Comparison of ENCODE assay signal across 12 cellular contexts in the genomic region with DNA sequence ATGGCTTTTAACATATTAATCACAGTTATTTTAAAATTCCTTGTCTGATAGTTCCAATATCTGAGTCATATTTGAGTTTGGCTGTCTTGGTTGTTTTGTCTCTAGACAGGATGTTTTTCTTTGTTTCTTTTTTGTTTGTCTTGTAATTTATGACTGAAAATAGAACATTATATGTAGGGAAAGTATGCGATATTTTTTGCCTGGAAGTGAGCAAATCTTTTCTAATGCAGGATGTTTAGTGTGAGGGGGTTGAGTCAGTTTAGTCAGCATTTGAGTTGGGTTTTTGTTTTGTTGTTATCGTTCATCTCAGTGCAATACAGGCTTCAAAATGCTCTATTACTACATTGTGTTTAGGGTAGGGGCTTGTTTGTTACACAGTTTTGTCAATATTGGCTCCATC.
"Had no signal": no experiment of that assay in that cellular context is flagged by ENCODE, and none has a peak within 500 bp of the region (broad histone marks: within the 10 kb centered on the region; RNA-seq: fewer than 3 reads in every experiment).

No MANE protein-coding gene starts in this region.

- H3K9me3 Mint-ChIP-seq: T-cell had no signal

- H3K4me1 ChIP-seq: gastroesophageal sphincter, pancreas had no signal

- H3K36me3 ChIP-seq: gastroesophageal sphincter, pancreas had no signal

- H3K9me3 ChIP-seq: gastroesophageal sphincter, pancreas had no signal

- H3K4me3 Mint-ChIP-seq: neural crest cell, T-cell had no signal

- H3K27ac Mint-ChIP-seq: T-cell had no signal

- H3K4me1 Mint-ChIP-seq: neural crest cell, T-cell had no signal

- H3K4me3 ChIP-seq: gastroesophageal sphincter, pancreas had no signal

- H3K27me3 ChIP-seq: gastroesophageal sphincter, pancreas had no signal

- DNase-seq: activated CD4-positive, alpha-beta T cell treated with anti-CD3 and anti-CD28 coated beads, Interleukin-2, amount 50 U/mL, for 1 hour; activated CD8-positive, alpha-beta memory T cell treated with anti-CD3 and anti-CD28 coated beads for 24 hours; activated naive CD4-positive, alpha-beta T cell treated with Interleukin-2 at 50 U/mL for 16 hours; anterior cingulate cortex; pancreas; stimulated activated CD4-positive, alpha-beta T cell treated with anti-CD3 and anti-CD28 coated beads, Interleukin-12 subunit alpha, Interleukin-12 subunit beta, amount 100 ng/mL, for 4 hours; stimulated activated CD4-positive, alpha-beta T cell treated with anti-CD3 and anti-CD28 coated beads, Interleukin-2, amount 100 ng/mL, for 24 hours; T-cell had no signal

- FAIRE-seq: colon, islet of Langerhans, pancreas had no signal

- H3K27ac ChIP-seq: gastroesophageal sphincter, pancreas had no signal

- H3K36me3 Mint-ChIP-seq: T-cell had no signal
